In the genomic region with DNA sequence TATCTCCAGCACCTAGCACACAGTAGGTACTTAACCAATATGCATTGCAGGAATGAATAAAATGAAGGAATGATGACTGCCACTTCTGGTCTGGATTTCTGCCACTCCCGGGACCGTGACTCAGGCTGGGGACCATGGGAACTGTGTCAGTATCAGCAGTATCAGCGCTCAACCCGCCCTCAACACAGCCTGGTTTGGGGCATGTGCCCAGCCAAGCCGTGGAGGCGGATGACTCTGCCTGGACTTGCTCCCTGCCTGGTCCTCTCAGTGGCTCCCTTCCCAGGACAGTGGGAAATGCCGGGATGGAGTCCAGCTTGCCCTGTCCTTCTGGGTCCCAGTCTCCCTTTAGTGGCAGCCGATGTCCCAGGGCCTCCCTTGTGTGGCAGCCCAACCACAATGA, we compare ENCODE assay signal across 1 cellular context.
TF ChIP-seq lines count a peak whose summit lies in the region.

No MANE protein-coding gene starts in this region.

TF ChIP-seq in IMR-90, 13 proteins besides CTCF, POLR2A, EP300 and RAD21 (continued from another document):
- TF ChIP-seq MAZ (IDR thresholded peaks at IDR 0.05; ENCODE audit: borderline replicate concordance, low read depth, low read length) = no peak
